In the genomic region with DNA sequence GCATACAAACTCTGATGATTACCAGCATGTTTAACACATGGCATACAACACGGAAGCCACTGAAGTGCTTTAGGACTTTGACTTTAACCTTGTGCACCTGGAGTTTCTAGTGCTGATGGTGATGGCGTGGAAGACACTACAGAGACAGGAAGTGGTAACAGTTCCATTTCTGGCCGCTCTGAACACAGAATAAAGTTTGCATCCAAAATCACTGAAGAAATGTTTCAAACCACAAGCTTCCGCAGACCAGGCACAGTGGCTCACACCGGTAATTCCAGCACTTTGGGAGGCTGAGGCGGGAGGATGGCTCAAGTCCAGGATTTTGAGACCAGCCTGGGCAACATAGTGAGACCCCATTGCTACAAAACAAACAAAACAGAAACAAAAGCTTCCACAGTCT, we compare ENCODE assay signal across 9 cellular contexts. TPM values are rescaled to one million over a fixed set of nuclear protein-coding genes. Genes with fewer than 3 reads are reported as not detected.
DNase-seq lines count a peak whose midpoint lies in the region; ATAC-seq and TF ChIP-seq lines count a peak whose summit lies in the region.
"Had no signal": no experiment of that assay in that cellular context is flagged by ENCODE, and none has a peak within 500 bp of the region (broad histone marks: within the 10 kb centered on the region; RNA-seq: fewer than 3 reads in every experiment).

No MANE protein-coding gene starts in this region.

- H3K4ac ChIP-seq in neuronal stem cell (ENCODE audit: low read length), result no peak overlapping the region

- no peak for TF ChIP-seq CTCF in RWPE1 (conservative IDR thresholded peaks at IDR 0.05; ENCODE audit: low read depth)

- no peak overlapping the region for H3K23ac ChIP-seq in neuronal stem cell (ENCODE audit: low read depth, low read length, poor library complexity)

- H3K9me3 ChIP-seq in neuronal stem cell (replicated peaks in 1 of 2; ENCODE audit: control insufficient read depth in 2 of 2, insufficient read depth in 1 of 2, low read depth in 1 of 2, low read length in 2 of 2), result no peaks in the 10 kb centered on the region

- no peak overlapping the region for H2AK5ac ChIP-seq in neuronal stem cell (ENCODE audit: low read depth, low read length)

- ATAC-seq in GM18499 (IDR thresholded peaks at IDR 0.05; ENCODE audit: insufficient read depth, unreplicated experiment) (peak; percentile 66), GM19468 (IDR thresholded peaks at IDR 0.05; ENCODE audit: extremely low read depth, unreplicated experiment) (peak; percentile 63), HG03378 (IDR thresholded peaks at IDR 0.05; ENCODE audit: unreplicated experiment) (peak; percentile 72)

- H2AFZ ChIP-seq in neuronal stem cell (ENCODE audit: low read length), result no peak overlapping the region

- no peak overlapping the region for H2BK12ac ChIP-seq in neuronal stem cell (ENCODE audit: low read length)

- H3K27me3 ChIP-seq in neuronal stem cell (ENCODE audit: control insufficient read depth in 3 of 3, insufficient read depth in 3 of 3, low read depth in 1 of 3, low read length in 3 of 3), result peaks cover 0 to 6% (median 0%) of the 10 kb centered on the region in 3 experiments

- no peak overlapping the region for H2BK15ac ChIP-seq in neuronal stem cell (ENCODE audit: low read length)

- no peaks in the 10 kb centered on the region for H3K4me1 ChIP-seq in neuronal stem cell (ENCODE audit: control insufficient read depth in 2 of 2, insufficient read depth in 1 of 2, low read depth in 1 of 2, low read length in 2 of 2)

- H3K18ac ChIP-seq in neuronal stem cell (ENCODE audit: low read length), result no peak overlapping the region

- H3K79me1 ChIP-seq in neuronal stem cell (ENCODE audit: low read depth, low read length), result no peaks in the 10 kb centered on the region

- no peak overlapping the region for H3K4me3 ChIP-seq in neuronal stem cell (ENCODE audit: low read length in 2 of 2)

- CTCF ChIA-PET in RWPE1 (lab: Yijun Ruan, JAX), result no interaction called here

- no peak overlapping the region for H2BK5ac ChIP-seq in neuronal stem cell (ENCODE audit: low read length)

- no peak overlapping the region for H3K4me2 ChIP-seq in neuronal stem cell (ENCODE audit: insufficient read depth, low read length, poor library complexity, severe bottlenecking)

- no peak overlapping the region for H3K14ac ChIP-seq in neuronal stem cell (ENCODE audit: low read length)

- WGBS in neuronal stem cell (ENCODE audit: extremely low coverage in 2 of 2, insufficient read length in 2 of 2, insufficient replicate concordance in 1 of 2), 2 donors, result no CpG with 5 or more reads among the region's 6 CpGs

- H3K27ac ChIP-seq in neuronal stem cell (replicated peaks; ENCODE audit: low read length) (no peak overlapping the region), RWPE1 (no peak overlapping the region)

- no peak overlapping the region for H3K9ac ChIP-seq in neuronal stem cell (ENCODE audit: low read depth, low read length, poor library complexity)

- H3K36me3 ChIP-seq in neuronal stem cell (replicated peaks in 1 of 2; ENCODE audit: control insufficient read depth in 2 of 2, insufficient read depth in 2 of 2, low read length in 2 of 2), result no peaks in the 10 kb centered on the region

- POLR2A ChIA-PET in RWPE1 (lab: Yijun Ruan, JAX; ENCODE audit: low non-redundant PET), result no interaction called here

- peak; percentile 23 for DNase-seq in central memory CD4-positive, alpha-beta T cell
- no peak for DNase-seq in neuronal stem cell (ENCODE audit: low spot score)
- no peak for DNase-seq in midbrain (lab: John Stamatoyannopoulos, UW)
- no peak for DNase-seq in stimulated activated CD4-positive, alpha-beta T cell treated with anti-CD3 and anti-CD28 coated beads, Interleukin-4, amount 100 ng/mL, for 1 hour
- DNase-seq in RWPE1 (ENCODE audit: low spot score), result no peak
- DNase-seq: kidney glomerular epithelial cell had no signal

- no peak overlapping the region for H4K8ac ChIP-seq in neuronal stem cell (ENCODE audit: low read depth, low read length)

- H4K91ac ChIP-seq in neuronal stem cell (ENCODE audit: low read depth, low read length, poor library complexity), result no peak overlapping the region

- H2BK120ac ChIP-seq in neuronal stem cell (ENCODE audit: low read depth, low read length), result no peak overlapping the region

RNA-seq across cellular contexts. Expression of a gene that starts 40.3 kb away (rescaled TPM):
- 44.8 TPM for polyA plus RNA-seq in neuronal stem cell (2013, experiment 1 of 2)
- 46.5 TPM for polyA plus RNA-seq in neuronal stem cell (2013, experiment 2 of 2)

RNA-seq across cellular contexts. Expression of a gene that starts 49.2 kb away (rescaled TPM):
- 20.1 TPM for polyA plus RNA-seq in neuronal stem cell (2013, experiment 1 of 2)
- polyA plus RNA-seq in neuronal stem cell (2013, experiment 2 of 2), result 20.5 TPM
